10 cellular contexts compared by ENCODE assay signal in the genomic region with DNA sequence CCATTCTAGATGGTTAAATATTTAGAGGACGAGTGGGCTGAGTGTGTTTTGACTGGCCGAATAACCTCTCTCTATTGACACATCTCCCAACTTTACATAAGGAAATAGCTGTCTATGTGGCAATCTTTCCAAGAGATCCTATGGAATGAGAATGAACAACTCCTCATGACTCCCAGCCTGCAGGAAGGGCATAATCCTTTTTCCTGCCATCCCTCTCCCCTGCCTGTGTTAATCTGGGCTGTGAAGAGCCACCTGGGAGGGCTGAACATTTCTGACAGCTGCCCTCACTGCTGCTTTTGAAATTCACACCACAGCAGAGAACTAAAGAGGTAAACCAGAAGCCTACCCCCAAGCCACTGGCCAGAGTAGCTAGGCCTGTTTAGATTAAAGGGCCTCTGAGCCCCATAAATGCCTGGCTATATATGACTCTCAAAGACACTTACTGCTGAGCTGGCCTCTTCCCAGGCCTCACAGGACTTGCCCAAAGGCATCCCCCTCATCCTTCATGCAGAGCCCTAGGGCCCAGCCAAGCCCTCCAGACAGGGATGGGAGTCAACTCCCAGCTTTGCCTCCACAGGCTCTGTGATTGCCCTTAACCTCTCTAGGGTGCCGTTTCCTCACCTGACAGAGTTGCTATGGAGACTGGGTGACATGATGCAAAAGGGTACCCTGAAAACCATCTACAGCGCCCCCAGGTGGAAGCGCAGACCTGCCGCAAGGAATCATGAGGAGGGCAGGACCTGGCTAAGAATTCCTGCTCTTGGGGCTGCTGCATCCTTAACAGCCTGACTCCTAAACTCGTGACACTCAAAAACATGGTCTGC. TPM values are rescaled to one million over a fixed set of nuclear protein-coding genes. Genes with fewer than 3 reads are reported as not detected.
DNase-seq lines count a peak whose midpoint lies in the region; ATAC-seq and TF ChIP-seq lines count a peak whose summit lies in the region.
"Had no signal": no experiment of that assay in that cellular context is flagged by ENCODE, and none has a peak within 500 bp of the region (broad histone marks: within the 10 kb centered on the region; RNA-seq: fewer than 3 reads in every experiment).

No MANE protein-coding gene starts in this region.

- H3K9me3 ChIP-seq in MG63 (no peaks in the 10 kb centered on the region), spleen (no peaks in the 10 kb centered on the region)

- no peaks in the 10 kb centered on the region for H3K9me3 Mint-ChIP-seq in activated T-cell treated with anti-CD3 and anti-CD28 coated beads, Interleukin-2, amount 50 U/mL, for 4 hours

- no peak overlapping the region for H3K27ac ChIP-seq in spleen

- ATAC-seq in activated T-cell treated with anti-CD3 and anti-CD28 coated beads, Interleukin-2, amount 50 U/mL, for 4 hours, result no peak
- ATAC-seq in GM21390 (IDR thresholded peaks at IDR 0.05; ENCODE audit: unreplicated experiment), result no peak

- peaks cover 22% of the 10 kb centered on the region for H3K36me3 ChIP-seq in MG63
- peaks cover 0 to 60% (median 25%) of the 10 kb centered on the region in 6 donors for H3K36me3 ChIP-seq in spleen

- no peaks in the 10 kb centered on the region for H3K27me3 Mint-ChIP-seq in activated T-cell treated with anti-CD3 and anti-CD28 coated beads, Interleukin-2, amount 50 U/mL, for 4 hours (ENCODE audit: low read depth)

- DNase-seq in activated T-cell treated with anti-CD3 and anti-CD28 coated beads for 48 hours (ENCODE audit: low read depth) (peak; percentile 16), MG63 (peak; percentile 21), epithelial cell of proximal tubule (ENCODE audit: low read depth) (no peak), retinal pigment epithelial cell (ENCODE audit: low read depth) (no peak), spleen (no peak), UCSD-AML1 (lab: John Stamatoyannopoulos, UW; ENCODE audit: unreplicated experiment) (no peak)
- no peak for DNase-seq in activated T-cell treated with anti-CD3 and anti-CD28 coated beads, Interleukin-2, amount 50 U/mL, for 4 hours
- DNase-seq: Calu3, cerebellar nuclear complex had no signal

- WGBS in spleen, 5 donors, result 87 to 95% (median 89%) methylated on average over 3 to 7 of the region's 7 CpGs

- H3K27me3 ChIP-seq in MG63 (no peaks in the 10 kb centered on the region), spleen (replicated peaks in 1 of 7) (peaks cover 0 to 7% (median 0%) of the 10 kb centered on the region in 7 donors)

- H3K4me3 ChIP-seq in MG63 (no peak overlapping the region), epithelial cell of proximal tubule (ENCODE audit: low read depth, low read length) (no peak overlapping the region), retinal pigment epithelial cell (ENCODE audit: low read length) (no peak overlapping the region), spleen (no peak overlapping the region)

- TF ChIP-seq CTCF in epithelial cell of proximal tubule (conservative IDR thresholded peaks at IDR 0.05; ENCODE audit: low read depth, low read length), result peak; percentile 39
- TF ChIP-seq CTCF in retinal pigment epithelial cell (conservative IDR thresholded peaks at IDR 0.05; ENCODE audit: low read depth, low read length), result peak; percentile 40
- TF ChIP-seq CTCF in spleen (IDR thresholded peaks at IDR 0.05 in 8 of 11, conservative IDR thresholded peaks at IDR 0.05 in 3 of 11), result no peak

- peaks cover 8% of the 10 kb centered on the region for H3K36me3 Mint-ChIP-seq in activated T-cell treated with anti-CD3 and anti-CD28 coated beads, Interleukin-2, amount 50 U/mL, for 4 hours (ENCODE audit: insufficient read depth)

- H3K4me1 Mint-ChIP-seq in activated T-cell treated with anti-CD3 and anti-CD28 coated beads, Interleukin-2, amount 50 U/mL, for 4 hours (ENCODE audit: low read depth), result peaks cover 16% of the 10 kb centered on the region

- TF ChIP-seq POLR2A in spleen (IDR thresholded peaks at IDR 0.05), result no peak

- peaks cover 0 to 26% (median 11%) of the 10 kb centered on the region in 6 donors for H3K4me1 ChIP-seq in spleen

- intact Hi-C loops in spleen (cut with DNase I; ENCODE audit: low total_unique reads), result loop anchor here (5.0 kb wide), 1 partner anchor 296 kb away; no protein-coding TSS in a partner anchor

- H3K4me3 Mint-ChIP-seq in activated T-cell treated with anti-CD3 and anti-CD28 coated beads, Interleukin-2, amount 50 U/mL, for 4 hours, result no peak overlapping the region

RNA-seq across cellular contexts. Expression of gene LDLRAP1, which starts 42.0 kb away (rescaled TPM):
- 10 to 100 TPM in 1 of 3 donors, 1 to 10 TPM in 2; 7.6 to 11.4 (median 9.2) TPM for total RNA-seq in activated T-cell treated with anti-CD3 and anti-CD28 coated beads, Interleukin-2, amount 50 U/mL, for 4 hours
- 7.8 and 13.3 TPM in 2 replicates for total RNA-seq in MG63 (2014; rRNA removed; shearing (Covaris generic); ENCODE audit: low replicate concordance)
- total RNA-seq in epithelial cell of proximal tubule (6.1 and 14.0 TPM in 2 replicates), spleen (100 to 1,000 TPM in 1 of 7 donors, 10 to 100 TPM in 6; 62.6 to 105 (median 82.3) TPM)
- polyA plus RNA-seq in spleen, result 10 to 100 TPM; 21.7 to 45.9 (median 28.4) TPM

Comparison
In these comparisons a context has a peak if more than half of its experiments do, and no peak if none do; other contexts are left out.
1. DNase-seq: peak in activated T-cell treated with anti-CD3 and anti-CD28 coated beads for 48 hours (single experiment) and MG63 (single experiment); none in activated T-cell treated with anti-CD3 and anti-CD28 coated beads, Interleukin-2, amount 50 U/mL, for 4 hours (single experiment), epithelial cell of proximal tubule (single experiment), retinal pigment epithelial cell (single experiment), spleen (single experiment) and UCSD-AML1 (single experiment).
2. CTCF ChIP-seq: peak in epithelial cell of proximal tubule (single experiment) and retinal pigment epithelial cell (single experiment); none in spleen (0 of 11).